In genomic region chr1:183696981-183697380, GRCh38 we compare ENCODE assay signal across 21 cellular contexts. TPM values are rescaled to one million over a fixed set of nuclear protein-coding genes. Genes with fewer than 3 reads are reported as not detected.
"Had no signal": no experiment of that assay in that cellular context is flagged by ENCODE, and none has a peak within 500 bp of the region (broad histone marks: within the 10 kb centered on the region; RNA-seq: fewer than 3 reads in every experiment).

No MANE protein-coding gene starts in this region.

- H3K9me3 ChIP-seq: SJCRH30 had no signal

- H3K27ac ChIP-seq: KMS-11, SJCRH30 had no signal

- H3K9me3 Mint-ChIP-seq: IgD-negative memory B cell had no signal

- H3K36me3 ChIP-seq: SJCRH30 had no signal

- H3K4me2 ChIP-seq: KMS-11 had no signal

- ATAC-seq: K562, SK-N-SH treated with all-trans-retinoic acid at 6 μM for 48 hours had no signal

- H3K27ac Mint-ChIP-seq: IgD-negative memory B cell had no signal

- FAIRE-seq: K562, RCC 7860 had no signal

- H3K27me3 ChIP-seq: SJCRH30 had no signal

- H3K4me1 ChIP-seq: SJCRH30 had no signal

- H3K4me3 ChIP-seq: K562, SJCRH30 had no signal

- H3K9ac ChIP-seq: KMS-11 had no signal

- H3K27me3 Mint-ChIP-seq: IgD-negative memory B cell had no signal

- H3K36me3 Mint-ChIP-seq: IgD-negative memory B cell had no signal

- DNase-seq: MM.1S, NCI-H1092 treated with DMSO at 0.1 percent for 48 hours, NCI-H1436, NCI-H187, NCI-H2029, NCI-H2081 treated with DMSO at 0.1 percent for 48 hours, NCI-H2171, NCI-H226, NCI-H446, NCI-H510A, NCI-H524 treated with DMSO at 0.1 percent for 48 hours, NCI-H69, NCI-H774, Right ventricle myocardium superior, RPMI8226, SJCRH30 had no signal

- H3K4me3 Mint-ChIP-seq: IgD-negative memory B cell had no signal

RNA-seq across cellular contexts. Expression of gene APOBEC4, which starts 43.9 kb away (rescaled TPM):
- polyA plus RNA-seq: IgD-negative memory B cell, K562 had no signal
